26 cellular contexts compared by ENCODE assay signal in the genomic region with DNA sequence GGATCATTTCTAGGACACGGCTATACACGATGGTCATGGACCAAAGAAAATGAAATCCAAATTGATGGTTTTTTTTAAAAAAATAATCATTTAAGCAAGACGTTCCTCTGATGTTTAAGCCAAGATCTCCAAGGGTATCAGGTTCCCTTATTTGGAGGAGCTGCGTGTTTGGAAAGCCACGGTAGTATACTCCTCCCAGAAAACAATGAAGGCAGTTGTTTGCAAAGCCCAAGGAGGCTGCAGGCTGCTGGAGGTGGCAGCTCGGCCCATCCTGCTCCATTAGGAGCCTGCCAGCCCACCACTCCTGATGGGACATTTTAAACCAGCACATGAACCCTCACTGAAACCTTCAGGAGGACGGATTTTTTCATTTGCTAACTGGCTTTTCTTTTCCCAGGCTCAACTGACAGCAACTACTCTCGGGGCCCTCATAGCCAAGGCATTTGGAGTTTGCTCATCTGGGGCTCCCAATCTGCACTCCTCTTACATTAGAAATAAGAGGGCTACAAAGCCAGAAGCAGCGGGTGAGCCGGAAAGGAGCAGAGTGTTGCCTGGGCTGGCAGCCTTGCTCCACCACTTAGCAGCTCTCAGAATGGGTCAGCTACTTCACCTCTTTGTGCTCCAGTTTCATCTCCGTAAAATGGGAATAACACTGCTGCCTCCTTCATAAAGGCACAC. TPM values are rescaled to one million over a fixed set of nuclear protein-coding genes. Genes with fewer than 3 reads are reported as not detected.
DNase-seq lines count a peak whose midpoint lies in the region; ATAC-seq, FAIRE-seq and TF ChIP-seq lines count a peak whose summit lies in the region.
"Had no signal": no experiment of that assay in that cellular context is flagged by ENCODE, and none has a peak within 500 bp of the region (broad histone marks: within the 10 kb centered on the region; RNA-seq: fewer than 3 reads in every experiment).

No MANE protein-coding gene starts in this region.

- H3K4me2 ChIP-seq in HepG2 (ENCODE audit: low read depth, low read length) = no peak overlapping the region

- H3K9ac ChIP-seq in HepG2 (ENCODE audit: insufficient read depth, low read depth, low read length) = no peak overlapping the region
- H3K9ac ChIP-seq: BLaER1 had no signal

- no peaks in the 10 kb centered on the region for H3K36me3 Mint-ChIP-seq in WTC11
- H3K36me3 Mint-ChIP-seq: activated naive CD4-positive, alpha-beta T cell treated with anti-CD3 and anti-CD28 coated beads, Interleukin-2, amount 50 U/mL, for 72 hours; naive B cell had no signal

- BruUV-seq in HepG2 (replicated peaks; lab: Mats Ljungman, UMichigan) = no TSS peak

- no peaks in the 10 kb centered on the region for H3K27me3 ChIP-seq in cardiac muscle cell
- H3K27me3 ChIP-seq in HepG2 (ENCODE audit: control insufficient read depth in 1 of 2, insufficient read depth in 2 of 2, low read length in 2 of 2) = no peaks in the 10 kb centered on the region
- H3K27me3 ChIP-seq: BLaER1 had no signal

- H3K4me1 Mint-ChIP-seq in WTC11 = peaks cover 39% of the 10 kb centered on the region

- no peak for TF ChIP-seq CTCF in cardiac muscle cell (IDR thresholded peaks at IDR 0.05; ENCODE audit: low read depth, low read length)
- no peak for TF ChIP-seq CTCF in WTC11 (IDR thresholded peaks at IDR 0.05)
- no peak for TF ChIP-seq CTCF in HepG2 (CRISPR knock-in tag; IDR thresholded peaks at IDR 0.05)

- CTCF ChIA-PET in WTC11 (lab: Charles Lee) = interaction anchor here (1.1 to 3.8 kb wide), 2 partner anchors 14 to 125 kb away, joined by 3 to 30 read pairs; no protein-coding TSS in a partner anchor
- CTCF ChIA-PET in HepG2 (lab: Yijun Ruan, JAX; ENCODE audit: low intra/inter-chr PET ratio, low total read pairs) = no interaction called here

- intact Hi-C loops in cardiac septum (cut with DNase I) (no loop called here), HepG2 (cut with micrococcal nuclease; ENCODE audit: unreplicated experiment) (no loop called here)

- no peak overlapping the region for H2AFZ ChIP-seq in HepG2 (ENCODE audit: low read length)

- TF ChIP-seq POLR2A in HepG2 (IDR thresholded peaks at IDR 0.05; ENCODE audit: insufficient read depth in 1 of 2, low read depth in 2 of 2, low read length in 2 of 2) = no peak

- FAIRE-seq in HepG2 (lab: Jason Lieb, UNC) = no peak
- FAIRE-seq: small intestine had no signal

- H3K36me3 ChIP-seq in cardiac muscle cell (no peaks in the 10 kb centered on the region), HepG2 (replicated peaks in 1 of 2; ENCODE audit: control insufficient read depth in 1 of 2, insufficient read depth in 2 of 2, low read length in 2 of 2) (peaks cover 0 to 2% of the 10 kb centered on the region in 2 experiments; a peak in 2 of 5 replicates)
- H3K36me3 ChIP-seq: BLaER1 had no signal

- H3K4me3 Mint-ChIP-seq in WTC11 = no peak overlapping the region
- H3K4me3 Mint-ChIP-seq: activated B cell treated with CpG ODN at 0.5 μM for 24 hours; activated T-helper 1 cell treated with anti-CD3 and anti-CD28 coated beads, Interleukin-12 subunit alpha, Interleukin-12 subunit beta, Interleukin-2, Interleukin-4 antibody, amounts not matched to agents 30 ng/mL and 10 ng/mL and 1 ng/mL, durations not matched to agents 14 hours and 24 hours and 36 hours; IgD-negative memory B cell; type B pancreatic cell had no signal

- in situ Hi-C loops in HepG2 (cut with HindIII; ENCODE audit: extremely low pct_ligation_motif_present, low pct_unique_long_range_greater_than_20kb) = no loop called here

- POLR2A ChIA-PET in WTC11 (lab: Charles Lee) (no interaction called here), HepG2 (lab: Yijun Ruan, JAX) (no interaction called here)

- H3K4me1 ChIP-seq in cardiac muscle cell (ENCODE audit: low read depth) (peaks cover 40% of the 10 kb centered on the region), HepG2 (ENCODE audit: insufficient read depth, low read length) (0 out of 2 replicates have a peak, but pooled peaks cover 8% of the 10 kb centered on the region)
- H3K4me1 ChIP-seq: Caco-2 had no signal

- H3K27ac ChIP-seq in cardiac muscle cell (peak overlapping the region; percentile 10), HepG2 (ENCODE audit: extremely low read length, insufficient read depth, low read length) (no peak overlapping the region)
- H3K27ac ChIP-seq: BLaER1 had no signal

- no peaks in the 10 kb centered on the region for H3K27me3 Mint-ChIP-seq in WTC11 (ENCODE audit: low read depth)
- H3K27me3 Mint-ChIP-seq: activated B cell treated with CpG ODN at 0.5 μM for 24 hours, IgD-negative memory B cell had no signal

- peaks cover 4% of the 10 kb centered on the region for H4K20me1 ChIP-seq in HepG2 (ENCODE audit: insufficient read depth, low read length)
- H4K20me1 ChIP-seq: BLaER1 had no signal

- no peak for TF ChIP-seq RAD21 in HepG2 (CRISPR knock-in tag; IDR thresholded peaks at IDR 0.05)

- WGBS in HepG2 (ENCODE audit: low lambda C conversion rate) = 96% methylated on average over 11 of the region's 11 CpGs

- H3K4me3 ChIP-seq in cardiac muscle cell (no peak overlapping the region), HepG2 (replicated peaks in 1 of 3; ENCODE audit: insufficient read depth in 1 of 3, low read depth in 2 of 3, low read length in 3 of 3) (no peak overlapping the region)
- H3K4me3 ChIP-seq: BLaER1 had no signal

- no peaks in the 10 kb centered on the region for H3K9me3 ChIP-seq in cardiac muscle cell (ENCODE audit: low read depth)
- no peaks in the 10 kb centered on the region for H3K9me3 ChIP-seq in HepG2 (ENCODE audit: low read length)
- H3K9me3 ChIP-seq: BLaER1, Caco-2 had no signal

- H3K27ac Mint-ChIP-seq in WTC11 = peak overlapping the region; percentile 60; the same call in 1 of the 2 replicates
- H3K27ac Mint-ChIP-seq: activated B cell treated with CpG ODN at 0.5 μM for 24 hours; activated naive CD4-positive, alpha-beta T cell treated with anti-CD3 and anti-CD28 coated beads, Interleukin-2, amount 50 U/mL, for 72 hours; activated T-helper 1 cell treated with anti-CD3 and anti-CD28 coated beads, Interleukin-12 subunit alpha, Interleukin-12 subunit beta, Interleukin-2, Interleukin-4 antibody, amounts not matched to agents 30 ng/mL and 10 ng/mL and 1 ng/mL, durations not matched to agents 14 hours and 24 hours and 36 hours; type B pancreatic cell had no signal

- TF ChIP-seq EP300 in HepG2 (IDR thresholded peaks at IDR 0.05; ENCODE audit: low read depth in 2 of 2, low read length in 2 of 2) (no peak), HepG2 (CRISPR knock-in tag; IDR thresholded peaks at IDR 0.05; ENCODE audit: borderline replicate concordance) (no peak)

- H3K9me3 Mint-ChIP-seq in WTC11 = no peaks in the 10 kb centered on the region
- H3K9me3 Mint-ChIP-seq: activated B cell treated with CpG ODN at 0.5 μM for 24 hours; activated naive CD4-positive, alpha-beta T cell treated with anti-CD3 and anti-CD28 coated beads, Interleukin-2, amount 50 U/mL, for 72 hours; activated T-helper 1 cell treated with anti-CD3 and anti-CD28 coated beads, Interleukin-12 subunit alpha, Interleukin-12 subunit beta, Interleukin-2, Interleukin-4 antibody, amounts not matched to agents 30 ng/mL and 10 ng/mL and 1 ng/mL, durations not matched to agents 14 hours and 24 hours and 36 hours; IgD-negative memory B cell had no signal

- peak; percentile 88 for ATAC-seq in WTC11
- ATAC-seq in HepG2 = no peak
- ATAC-seq: activated naive CD4-positive, alpha-beta T cell treated with anti-CD3 and anti-CD28 coated beads, Interleukin-2, amount 50 U/mL, for 72 hours; left colon had no signal

- H3K79me2 ChIP-seq in HepG2 (ENCODE audit: insufficient read depth, low read length) = peaks cover 7% of the 10 kb centered on the region

- no peak for DNase-seq in cardiac muscle cell (ENCODE audit: low read depth in 1 of 2, low spot score in 1 of 2)
- DNase-seq in cardiac septum (ENCODE audit: low spot score) = no peak
- DNase-seq in WTC11 (ENCODE audit: low spot score) = no peak
- peak; percentile 70 for DNase-seq in islet precursor cell
- DNase-seq in ureter (ENCODE audit: low spot score) = no peak
- DNase-seq in medulla oblongata (ENCODE audit: extremely low spot score) = no peak
- DNase-seq in SIG-M5 treated with dmso at 0.1 percent for 504 hours (lab: John Stamatoyannopoulos, UW; ENCODE audit: unreplicated experiment) = no peak
- no peak for DNase-seq in HepG2 (ENCODE audit: low spot score)
- DNase-seq: activated B cell treated with CpG ODN at 0.5 μM for 24 hours; aorta; Caco-2; DND-41; H7; head of caudate nucleus; left colon; naive B cell; NCI-H774; small intestine; stimulated activated CD4-positive, alpha-beta T cell treated with anti-CD3 and anti-CD28 coated beads, Interleukin-1b, Interleukin-23, amount 100 ng/mL, for 48 hours; SW 1271; T1000 had no signal

TF ChIP-seq in WTC11, 78 proteins besides CTCF, POLR2A, EP300 and RAD21 (continues in another document):
- no peak for TF ChIP-seq TCF7 (CRISPR knock-in tag; IDR thresholded peaks at IDR 0.05; ENCODE audit: low read depth)

TF ChIP-seq in HepG2, 621 proteins besides CTCF, POLR2A, EP300 and RAD21:
- no peak for TF ChIP-seq PRMT3 (CRISPR knock-in tag; IDR thresholded peaks at IDR 0.05; ENCODE audit: borderline replicate concordance, low read depth)

RNA-seq across cellular contexts. Expression of gene ABTB2, which starts 58.4 kb away (rescaled TPM):
- total RNA-seq in cardiac muscle cell (32.7 and 61.3 TPM in 2 replicates), cardiac septum (27.9 TPM), WTC11 (2021) (7.9 to 12.8 TPM (median 8.4 TPM) in 3 replicates), ureter (4.7 TPM), HepG2 (2016; rRNA removed; fragmentation: Illumina TruSeq; extraction: Trizol) (5.1 TPM in 2 replicates)
- polyA plus RNA-seq in cardiac muscle cell (29.0 and 55.4 TPM in 2 replicates), HepG2 (2011; rRNA removed) (12.6 and 15.4 TPM in 2 replicates)
- 3.3 and 3.4 TPM in 2 replicates for total RNA-seq in HepG2 (2016; cell fraction: cytosol; rRNA removed; fragmentation: Illumina TruSeq; extraction: Trizol; ENCODE audit: low read depth)
- 4.1 and 4.8 TPM in 2 replicates for total RNA-seq in HepG2 (2016; cell fraction: insoluble cytoplasmic fraction; rRNA removed; fragmentation: Illumina TruSeq; extraction: Trizol)
- 2.0 and 2.1 TPM in 2 replicates for total RNA-seq in HepG2 (2016; cell fraction: membrane; rRNA removed; fragmentation: Illumina TruSeq; extraction: Trizol)
- total RNA-seq in HepG2 (2016; cell fraction: nucleus; rRNA removed; fragmentation: Illumina TruSeq; extraction: Trizol) = 6.9 and 8.5 TPM in 2 replicates
- polyA plus RNA-seq in HepG2 (2011; cell fraction: cytosol; rRNA removed) = 6.3 and 10.5 TPM in 2 replicates
- 33.6 and 53.2 TPM in 2 replicates for polyA plus RNA-seq in HepG2 (2011; cell fraction: nucleus; rRNA removed)
- 9.3 and 13.3 TPM in 2 replicates for polyA plus RNA-seq in HepG2 (2012)
- polyA plus RNA-seq in HepG2 (2016; cell fraction: cytosol; fragmentation: Illumina TruSeq; extraction: Trizol; ENCODE audit: low read depth) = 0.42 and 0.49 TPM in 2 replicates
- polyA plus RNA-seq in HepG2 (2016; cell fraction: insoluble cytoplasmic fraction; fragmentation: Illumina TruSeq; extraction: Trizol; ENCODE audit: low read depth) = 6.6 and 8.1 TPM in 2 replicates
- 1.2 and 1.6 TPM in 2 replicates for polyA plus RNA-seq in HepG2 (2016; cell fraction: membrane; fragmentation: Illumina TruSeq; extraction: Trizol; ENCODE audit: low read depth)
- polyA plus RNA-seq in HepG2 (2016; cell fraction: nucleus; fragmentation: Illumina TruSeq; extraction: Trizol; ENCODE audit: insufficient read depth, low read depth) = 14.1 and 15.1 TPM in 2 replicates
- polyA minus RNA-seq in HepG2 (2011; rRNA and poly(A)+ RNA removed; ENCODE audit: low replicate concordance) = 2.9 and 21.3 TPM in 2 replicates
- 7.5 and 8.7 TPM in 2 replicates for polyA minus RNA-seq in HepG2 (2011; cell fraction: cytosol; rRNA and poly(A)+ RNA removed)
- 12.9 and 21.4 TPM in 2 replicates for polyA minus RNA-seq in HepG2 (2011; cell fraction: nucleus; rRNA and poly(A)+ RNA removed)
